In genomic region chr1:181083842-181084605, GRCh38 we compare ENCODE assay signal across 2 cellular contexts.
TF ChIP-seq lines count a peak whose summit lies in the region.

No MANE protein-coding gene starts in this region.

TF ChIP-seq in K562, 482 proteins besides CTCF, POLR2A, EP300 and RAD21 (continued from another document and continues in another):
- TF ChIP-seq, protein P1, sequence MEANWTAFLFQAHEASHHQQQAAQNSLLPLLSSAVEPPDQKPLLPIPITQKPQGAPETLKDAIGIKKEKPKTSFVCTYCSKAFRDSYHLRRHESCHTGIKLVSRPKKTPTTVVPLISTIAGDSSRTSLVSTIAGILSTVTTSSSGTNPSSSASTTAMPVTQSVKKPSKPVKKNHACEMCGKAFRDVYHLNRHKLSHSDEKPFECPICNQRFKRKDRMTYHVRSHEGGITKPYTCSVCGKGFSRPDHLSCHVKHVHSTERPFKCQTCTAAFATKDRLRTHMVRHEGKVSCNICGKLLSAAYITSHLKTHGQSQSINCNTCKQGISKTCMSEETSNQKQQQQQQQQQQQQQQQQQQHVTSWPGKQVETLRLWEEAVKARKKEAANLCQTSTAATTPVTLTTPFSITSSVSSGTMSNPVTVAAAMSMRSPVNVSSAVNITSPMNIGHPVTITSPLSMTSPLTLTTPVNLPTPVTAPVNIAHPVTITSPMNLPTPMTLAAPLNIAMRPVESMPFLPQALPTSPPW (CRISPR knock-in tag; IDR thresholded peaks at IDR 0.05), result 0 out of 2 replicates have a peak, but pooled peaks have one; percentile 19
- TF ChIP-seq PKNOX1 (IDR thresholded peaks at IDR 0.05) (no peak), U2AF1 (optimal IDR thresholded peaks at IDR 0.05; ENCODE audit: low read depth, low read length) (no peak), EGR1 (conservative IDR thresholded peaks at IDR 0.05) (0 out of 2 replicates have a peak, but pooled peaks have one; percentile 0), GABPB1 (CRISPR knock-in tag; IDR thresholded peaks at IDR 0.05) (peak; percentile 20; the same call in 1 of the 2 replicates), ZHX1 (conservative IDR thresholded peaks at IDR 0.05; ENCODE audit: low read length) (0 out of 2 replicates have a peak, but pooled peaks have one; percentile 16), FOXA3 (CRISPR knock-in tag; conservative IDR thresholded peaks at IDR 0.05 in 1 of 2, IDR thresholded peaks at IDR 0.05 in 1 of 2) (peak; percentile 89 to 96), ZNF316 (IDR thresholded peaks at IDR 0.05) (peak; percentile 78), FOXA1 (IDR thresholded peaks at IDR 0.05; ENCODE audit: borderline replicate concordance) (peak; percentile 51; the same call in 1 of the 2 replicates), HDAC3 (IDR thresholded peaks at IDR 0.05; ENCODE audit: borderline replicate concordance, partially characterized antibody) (peak; percentile 15)
- TF ChIP-seq, protein P2, sequence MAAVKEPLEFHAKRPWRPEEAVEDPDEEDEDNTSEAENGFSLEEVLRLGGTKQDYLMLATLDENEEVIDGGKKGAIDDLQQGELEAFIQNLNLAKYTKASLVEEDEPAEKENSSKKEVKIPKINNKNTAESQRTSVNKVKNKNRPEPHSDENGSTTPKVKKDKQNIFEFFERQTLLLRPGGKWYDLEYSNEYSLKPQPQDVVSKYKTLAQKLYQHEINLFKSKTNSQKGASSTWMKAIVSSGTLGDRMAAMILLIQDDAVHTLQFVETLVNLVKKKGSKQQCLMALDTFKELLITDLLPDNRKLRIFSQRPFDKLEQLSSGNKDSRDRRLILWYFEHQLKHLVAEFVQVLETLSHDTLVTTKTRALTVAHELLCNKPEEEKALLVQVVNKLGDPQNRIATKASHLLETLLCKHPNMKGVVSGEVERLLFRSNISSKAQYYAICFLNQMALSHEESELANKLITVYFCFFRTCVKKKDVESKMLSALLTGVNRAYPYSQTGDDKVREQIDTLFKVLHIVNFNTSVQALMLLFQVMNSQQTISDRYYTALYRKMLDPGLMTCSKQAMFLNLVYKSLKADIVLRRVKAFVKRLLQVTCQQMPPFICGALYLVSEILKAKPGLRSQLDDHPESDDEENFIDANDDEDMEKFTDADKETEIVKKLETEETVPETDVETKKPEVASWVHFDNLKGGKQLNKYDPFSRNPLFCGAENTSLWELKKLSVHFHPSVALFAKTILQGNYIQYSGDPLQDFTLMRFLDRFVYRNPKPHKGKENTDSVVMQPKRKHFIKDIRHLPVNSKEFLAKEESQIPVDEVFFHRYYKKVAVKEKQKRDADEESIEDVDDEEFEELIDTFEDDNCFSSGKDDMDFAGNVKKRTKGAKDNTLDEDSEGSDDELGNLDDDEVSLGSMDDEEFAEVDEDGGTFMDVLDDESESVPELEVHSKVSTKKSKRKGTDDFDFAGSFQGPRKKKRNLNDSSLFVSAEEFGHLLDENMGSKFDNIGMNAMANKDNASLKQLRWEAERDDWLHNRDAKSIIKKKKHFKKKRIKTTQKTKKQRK (IDR thresholded peaks at IDR 0.05; ENCODE audit: borderline replicate concordance, low read depth, low read length), result no peak

TF ChIP-seq in HepG2, 621 proteins besides CTCF, POLR2A, EP300 and RAD21 (continued from another document and continues in another):
- TF ChIP-seq ZNF564 (CRISPR knock-in tag; IDR thresholded peaks at IDR 0.05) (no peak), ARID2 (CRISPR knock-in tag; IDR thresholded peaks at IDR 0.05; ENCODE audit: borderline replicate concordance) (no peak), DBP (CRISPR knock-in tag; IDR thresholded peaks at IDR 0.05; ENCODE audit: not compliant biosample characterization) (no peak), IRF2 (CRISPR knock-in tag; IDR thresholded peaks at IDR 0.05) (0 out of 2 replicates have a peak, but pooled peaks have one; percentile 29), ADNP (CRISPR knock-in tag; IDR thresholded peaks at IDR 0.05) (no peak), ARID5B (CRISPR knock-in tag; IDR thresholded peaks at IDR 0.05) (0 out of 2 replicates have a peak, but pooled peaks have one; percentile 31), BRF2 (CRISPR knock-in tag; IDR thresholded peaks at IDR 0.05) (no peak), PTBP1 (IDR thresholded peaks at IDR 0.05; ENCODE audit: low read depth, low read length, poor library complexity, severe bottlenecking) (no peak), ZNF772 (CRISPR knock-in tag; IDR thresholded peaks at IDR 0.05) (no peak), ZNF317 (CRISPR knock-in tag; IDR thresholded peaks at IDR 0.05) (peak; percentile 38; the same call in 1 of the 2 replicates), ZNF879 (CRISPR knock-in tag; IDR thresholded peaks at IDR 0.05) (no peak), ZNF724P (CRISPR knock-in tag; IDR thresholded peaks at IDR 0.05; ENCODE audit: borderline replicate concordance) (no peak), PRPF4 (IDR thresholded peaks at IDR 0.05; ENCODE audit: low read depth, low read length, poor library complexity, severe bottlenecking) (no peak), HHEX (CRISPR knock-in tag; IDR thresholded peaks at IDR 0.05) (no peak), FOXO4 (CRISPR knock-in tag; conservative IDR thresholded peaks at IDR 0.05) (no peak), CHCHD3 (CRISPR knock-in tag; IDR thresholded peaks at IDR 0.05) (no peak), ZNF326 (CRISPR knock-in tag; IDR thresholded peaks at IDR 0.05; ENCODE audit: borderline replicate concordance) (no peak), AKAP8 (CRISPR knock-in tag; IDR thresholded peaks at IDR 0.05) (no peak)
- TF ChIP-seq, protein P3, sequence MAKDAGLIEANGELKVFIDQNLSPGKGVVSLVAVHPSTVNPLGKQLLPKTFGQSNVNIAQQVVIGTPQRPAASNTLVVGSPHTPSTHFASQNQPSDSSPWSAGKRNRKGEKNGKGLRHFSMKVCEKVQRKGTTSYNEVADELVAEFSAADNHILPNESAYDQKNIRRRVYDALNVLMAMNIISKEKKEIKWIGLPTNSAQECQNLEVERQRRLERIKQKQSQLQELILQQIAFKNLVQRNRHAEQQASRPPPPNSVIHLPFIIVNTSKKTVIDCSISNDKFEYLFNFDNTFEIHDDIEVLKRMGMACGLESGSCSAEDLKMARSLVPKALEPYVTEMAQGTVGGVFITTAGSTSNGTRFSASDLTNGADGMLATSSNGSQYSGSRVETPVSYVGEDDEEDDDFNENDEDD (CRISPR knock-in tag; IDR thresholded peaks at IDR 0.05; ENCODE audit: borderline replicate concordance), result no peak
- TF ChIP-seq, protein P4, sequence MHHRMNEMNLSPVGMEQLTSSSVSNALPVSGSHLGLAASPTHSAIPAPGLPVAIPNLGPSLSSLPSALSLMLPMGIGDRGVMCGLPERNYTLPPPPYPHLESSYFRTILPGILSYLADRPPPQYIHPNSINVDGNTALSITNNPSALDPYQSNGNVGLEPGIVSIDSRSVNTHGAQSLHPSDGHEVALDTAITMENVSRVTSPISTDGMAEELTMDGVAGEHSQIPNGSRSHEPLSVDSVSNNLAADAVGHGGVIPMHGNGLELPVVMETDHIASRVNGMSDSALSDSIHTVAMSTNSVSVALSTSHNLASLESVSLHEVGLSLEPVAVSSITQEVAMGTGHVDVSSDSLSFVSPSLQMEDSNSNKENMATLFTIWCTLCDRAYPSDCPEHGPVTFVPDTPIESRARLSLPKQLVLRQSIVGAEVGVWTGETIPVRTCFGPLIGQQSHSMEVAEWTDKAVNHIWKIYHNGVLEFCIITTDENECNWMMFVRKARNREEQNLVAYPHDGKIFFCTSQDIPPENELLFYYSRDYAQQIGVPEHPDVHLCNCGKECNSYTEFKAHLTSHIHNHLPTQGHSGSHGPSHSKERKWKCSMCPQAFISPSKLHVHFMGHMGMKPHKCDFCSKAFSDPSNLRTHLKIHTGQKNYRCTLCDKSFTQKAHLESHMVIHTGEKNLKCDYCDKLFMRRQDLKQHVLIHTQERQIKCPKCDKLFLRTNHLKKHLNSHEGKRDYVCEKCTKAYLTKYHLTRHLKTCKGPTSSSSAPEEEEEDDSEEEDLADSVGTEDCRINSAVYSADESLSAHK (CRISPR knock-in tag; IDR thresholded peaks at IDR 0.05; ENCODE audit: borderline replicate concordance), result no peak
- TF ChIP-seq, protein P5, sequence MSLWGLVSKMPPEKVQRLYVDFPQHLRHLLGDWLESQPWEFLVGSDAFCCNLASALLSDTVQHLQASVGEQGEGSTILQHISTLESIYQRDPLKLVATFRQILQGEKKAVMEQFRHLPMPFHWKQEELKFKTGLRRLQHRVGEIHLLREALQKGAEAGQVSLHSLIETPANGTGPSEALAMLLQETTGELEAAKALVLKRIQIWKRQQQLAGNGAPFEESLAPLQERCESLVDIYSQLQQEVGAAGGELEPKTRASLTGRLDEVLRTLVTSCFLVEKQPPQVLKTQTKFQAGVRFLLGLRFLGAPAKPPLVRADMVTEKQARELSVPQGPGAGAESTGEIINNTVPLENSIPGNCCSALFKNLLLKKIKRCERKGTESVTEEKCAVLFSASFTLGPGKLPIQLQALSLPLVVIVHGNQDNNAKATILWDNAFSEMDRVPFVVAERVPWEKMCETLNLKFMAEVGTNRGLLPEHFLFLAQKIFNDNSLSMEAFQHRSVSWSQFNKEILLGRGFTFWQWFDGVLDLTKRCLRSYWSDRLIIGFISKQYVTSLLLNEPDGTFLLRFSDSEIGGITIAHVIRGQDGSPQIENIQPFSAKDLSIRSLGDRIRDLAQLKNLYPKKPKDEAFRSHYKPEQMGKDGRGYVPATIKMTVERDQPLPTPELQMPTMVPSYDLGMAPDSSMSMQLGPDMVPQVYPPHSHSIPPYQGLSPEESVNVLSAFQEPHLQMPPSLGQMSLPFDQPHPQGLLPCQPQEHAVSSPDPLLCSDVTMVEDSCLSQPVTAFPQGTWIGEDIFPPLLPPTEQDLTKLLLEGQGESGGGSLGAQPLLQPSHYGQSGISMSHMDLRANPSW (CRISPR knock-in tag; IDR thresholded peaks at IDR 0.05; ENCODE audit: borderline replicate concordance), result no peak
- TF ChIP-seq, protein P6, sequence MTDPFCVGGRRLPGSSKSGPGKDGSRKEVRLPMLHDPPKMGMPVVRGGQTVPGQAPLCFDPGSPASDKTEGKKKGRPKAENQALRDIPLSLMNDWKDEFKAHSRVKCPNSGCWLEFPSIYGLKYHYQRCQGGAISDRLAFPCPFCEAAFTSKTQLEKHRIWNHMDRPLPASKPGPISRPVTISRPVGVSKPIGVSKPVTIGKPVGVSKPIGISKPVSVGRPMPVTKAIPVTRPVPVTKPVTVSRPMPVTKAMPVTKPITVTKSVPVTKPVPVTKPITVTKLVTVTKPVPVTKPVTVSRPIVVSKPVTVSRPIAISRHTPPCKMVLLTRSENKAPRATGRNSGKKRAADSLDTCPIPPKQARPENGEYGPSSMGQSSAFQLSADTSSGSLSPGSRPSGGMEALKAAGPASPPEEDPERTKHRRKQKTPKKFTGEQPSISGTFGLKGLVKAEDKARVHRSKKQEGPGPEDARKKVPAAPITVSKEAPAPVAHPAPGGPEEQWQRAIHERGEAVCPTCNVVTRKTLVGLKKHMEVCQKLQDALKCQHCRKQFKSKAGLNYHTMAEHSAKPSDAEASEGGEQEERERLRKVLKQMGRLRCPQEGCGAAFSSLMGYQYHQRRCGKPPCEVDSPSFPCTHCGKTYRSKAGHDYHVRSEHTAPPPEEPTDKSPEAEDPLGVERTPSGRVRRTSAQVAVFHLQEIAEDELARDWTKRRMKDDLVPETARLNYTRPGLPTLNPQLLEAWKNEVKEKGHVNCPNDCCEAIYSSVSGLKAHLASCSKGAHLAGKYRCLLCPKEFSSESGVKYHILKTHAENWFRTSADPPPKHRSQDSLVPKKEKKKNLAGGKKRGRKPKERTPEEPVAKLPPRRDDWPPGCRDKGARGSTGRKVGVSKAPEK (CRISPR knock-in tag; IDR thresholded peaks at IDR 0.05; ENCODE audit: borderline replicate concordance), result no peak
